In genomic region chr16:10940501-10941079, GRCh38 we compare ENCODE assay signal across 8 cellular contexts. TPM values are rescaled to one million over a fixed set of nuclear protein-coding genes. Genes with fewer than 3 reads are reported as not detected.
A peak's percentile ranks its signal among the peaks of the same experiment; 100 is the strongest.
DNase-seq lines count a peak whose midpoint lies in the region; ATAC-seq, FAIRE-seq and TF ChIP-seq lines count a peak whose summit lies in the region.

No MANE protein-coding gene starts in this region.

- H3K9me3 ChIP-seq in DOHH2 (ENCODE audit: control insufficient read depth, insufficient read depth, low read length), result no peaks in the 10 kb centered on the region
- H3K9me3 ChIP-seq in Panc1 (ENCODE audit: control insufficient read depth, insufficient read depth, low read depth, low read length), result no peaks in the 10 kb centered on the region
- no peaks in the 10 kb centered on the region for H3K9me3 ChIP-seq in neuron (ENCODE audit: low read length)

- TF ChIP-seq CTCF in DOHH2 (IDR thresholded peaks at IDR 0.05; ENCODE audit: low read depth, low read length, poor library complexity, severe bottlenecking) (no peak), Panc1 (IDR thresholded peaks at IDR 0.05) (no peak), epithelial cell of esophagus (IDR thresholded peaks at IDR 0.05; ENCODE audit: insufficient read depth, low read depth, low read length, missing control alignments) (no peak)

- in situ Hi-C loops in Panc1 (cut with HindIII; ENCODE audit: low pct_unique_long_range_greater_than_20kb, low sequenced_read_pairs), result no loop called here

- no peak for FAIRE-seq in urothelium cell line (lab: Jason Lieb, UNC)

- intact Hi-C loops in Panc1 (cut with micrococcal nuclease; ENCODE audit: unreplicated experiment), result no loop called here

- H3K27me3 ChIP-seq in DOHH2 (ENCODE audit: control insufficient read depth, low read length), result no peaks in the 10 kb centered on the region
- no peaks in the 10 kb centered on the region for H3K27me3 ChIP-seq in Panc1 (ENCODE audit: control insufficient read depth, insufficient read depth, low read length)
- H3K27me3 ChIP-seq in neuron (ENCODE audit: insufficient read depth, low read length), result no peaks in the 10 kb centered on the region

- CTCF ChIA-PET in Panc1 (lab: Charles Lee), result no interaction called here

- BruUV-seq in Panc1 (replicated peaks; lab: Mats Ljungman, UMichigan), result TSS peak; percentile 75

- H3K36me3 ChIP-seq in DOHH2 (ENCODE audit: control insufficient read depth, low read length), result peaks cover 29% of the 10 kb centered on the region
- H3K36me3 ChIP-seq in Panc1 (ENCODE audit: control insufficient read depth, insufficient read depth, low read length), result no peaks in the 10 kb centered on the region; the same call in 1 of the 2 replicates
- H3K36me3 ChIP-seq in neuron (ENCODE audit: insufficient read depth, low read length), result peaks cover 19% of the 10 kb centered on the region

- H4K20me1 ChIP-seq in DOHH2 (ENCODE audit: control insufficient read depth, insufficient read depth, low read depth, low read length), result peaks cover 21% of the 10 kb centered on the region; the same call in 1 of the 2 replicates

- H3K79me2 ChIP-seq in DOHH2 (ENCODE audit: control insufficient read depth, low read length), result peaks cover 46% of the 10 kb centered on the region

- peak overlapping the region; percentile 85 for H3K4me3 ChIP-seq in DOHH2 (ENCODE audit: low read length)
- H3K4me3 ChIP-seq in Panc1 (ENCODE audit: low read depth in 2 of 2, low read length in 2 of 2), result peak overlapping the region; percentile 70 to 71
- H3K4me3 ChIP-seq in epithelial cell of esophagus (ENCODE audit: low read length), result peak overlapping the region; percentile 54
- H3K4me3 ChIP-seq in neuron (ENCODE audit: low read length), result peak overlapping the region; percentile 55

- DNase-seq in Panc1 (ENCODE audit: low read depth, low spot score) (no peak), epithelial cell of esophagus (ENCODE audit: low read depth) (no peak), NCI-H82 treated with DMSO at 0.1 percent for 48 hours (lab: John Stamatoyannopoulos, UW; ENCODE audit: unreplicated experiment) (no peak), HCEC 1CT (no peak), urothelium cell line (ENCODE audit: low spot score) (no peak)

- H3K9me2 ChIP-seq in DOHH2 (replicated peaks; ENCODE audit: control insufficient read depth, low read length), result no peaks in the 10 kb centered on the region

- peaks cover 68% of the 10 kb centered on the region for H3K4me1 ChIP-seq in DOHH2 (ENCODE audit: control insufficient read depth, low read length)
- peaks cover 34% of the 10 kb centered on the region for H3K4me1 ChIP-seq in Panc1 (ENCODE audit: control insufficient read depth, insufficient read depth, low read length)
- peaks cover 35% of the 10 kb centered on the region for H3K4me1 ChIP-seq in neuron (ENCODE audit: insufficient read depth, low read length)

- ATAC-seq in Panc1, result no peak
- ATAC-seq in GM19467 (IDR thresholded peaks at IDR 0.05; ENCODE audit: unreplicated experiment), result no peak

- H2AFZ ChIP-seq in neuron (ENCODE audit: low read depth, low read length), result no peak overlapping the region

- POLR2A ChIA-PET in Panc1 (lab: Charles Lee), result no interaction called here

- H3K4me2 ChIP-seq in DOHH2 (ENCODE audit: low read length), result peak overlapping the region; percentile 98

- H3K27ac ChIP-seq in DOHH2 (ENCODE audit: low read depth, low read length) (no peak overlapping the region), Panc1 (ENCODE audit: low read length) (peak overlapping the region; percentile 81)

- peaks cover 6% of the 10 kb centered on the region for H3F3A ChIP-seq in DOHH2 (ENCODE audit: control insufficient read depth, insufficient read depth)

RNA-seq across cellular contexts. Expression of gene DEXI, which starts 1.7 kb away (rescaled TPM):
- 32.2 TPM for total RNA-seq in Panc1 (2021; ENCODE audit: unreplicated experiment)
- 46.0 TPM for polyA plus RNA-seq in Panc1 (2012; ENCODE audit: insufficient read length)

RNA-seq across cellular contexts. Expression of gene CLEC16A, which starts 3.8 kb away (rescaled TPM):
- total RNA-seq in Panc1 (2021; ENCODE audit: unreplicated experiment), result 21.0 TPM
- polyA plus RNA-seq in Panc1 (2012; ENCODE audit: insufficient read length), result 27.5 TPM
